8 cellular contexts compared by ENCODE assay signal in the genomic region with DNA sequence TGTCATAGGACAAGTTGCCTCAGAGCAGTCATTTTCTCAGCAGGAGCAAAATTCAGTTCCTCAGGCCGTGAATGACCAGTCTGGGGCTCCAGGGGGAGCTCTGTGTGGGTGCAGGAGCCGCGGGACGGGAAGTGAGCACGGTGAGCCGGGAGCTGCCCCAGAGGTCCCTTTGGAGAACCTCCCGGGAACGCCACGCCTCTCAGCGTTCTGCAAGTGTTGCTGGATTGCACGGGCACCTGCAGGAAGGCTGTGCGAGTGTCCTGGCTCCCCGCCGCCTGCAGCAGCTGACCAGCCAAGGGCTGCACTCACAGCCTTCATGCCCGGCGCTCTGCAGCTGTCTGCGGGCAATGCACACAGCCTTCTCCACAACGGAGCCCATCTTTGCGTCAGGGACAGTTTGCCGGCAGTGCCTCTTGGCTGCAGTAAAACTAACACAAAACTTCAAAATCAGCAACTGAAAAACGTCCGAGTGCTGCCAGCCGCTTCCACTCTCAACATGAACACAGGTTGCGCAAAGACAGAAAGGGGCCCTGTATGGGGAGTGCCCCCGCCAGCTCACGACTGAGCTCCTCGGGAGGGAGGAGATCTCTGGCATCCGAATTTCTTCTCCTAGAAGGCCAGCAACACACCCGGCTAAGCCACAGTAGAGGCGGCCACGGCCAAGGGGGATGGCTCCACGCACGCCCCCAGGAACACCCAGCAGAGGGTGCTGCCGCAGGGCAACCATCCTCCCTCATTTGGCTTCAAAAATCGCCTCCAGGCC. TPM values are rescaled to one million over a fixed set of nuclear protein-coding genes. Genes with fewer than 3 reads are reported as not detected.
DNase-seq lines count a peak whose midpoint lies in the region; ATAC-seq and TF ChIP-seq lines count a peak whose summit lies in the region.

No MANE protein-coding gene starts in this region.

- no peak for TF ChIP-seq POLR2A in suprapubic skin (IDR thresholded peaks at IDR 0.05)

- 12% methylated on average over 12 of the region's 35 CpGs for WGBS in suprapubic skin

- DNase-seq in GM04504 (ENCODE audit: low read depth): peak; percentile 63
- peak; percentile 99 for DNase-seq in NCI-H69 (lab: John Stamatoyannopoulos, UW)
- peak; percentile 78 to 85 for DNase-seq in cardiac fibroblast (ENCODE audit: low read depth in 2 of 2)
- DNase-seq in kidney glomerular epithelial cell (lab: John Stamatoyannopoulos, UW): peak; percentile 49
- peak in 1 of 2 donors; percentile 85 for DNase-seq in suprapubic skin (ENCODE audit: low spot score in 2 of 2)
- DNase-seq in stimulated activated CD4-positive, alpha-beta T cell treated with anti-CD3 and anti-CD28 coated beads, Interleukin-15, amount 100 ng/mL, for 24 hours: no peak
- no peak for DNase-seq in activated T-cell treated with anti-CD3 and anti-CD28 coated beads, Interleukin-2, amount 50 U/mL, for 48 hours

- no peak for TF ChIP-seq EP300 in suprapubic skin (IDR thresholded peaks at IDR 0.05)

- ATAC-seq in HG03439 (IDR thresholded peaks at IDR 0.05; ENCODE audit: unreplicated experiment): no peak

- no peaks in the 10 kb centered on the region for H3K27me3 ChIP-seq in suprapubic skin

- H3K9me3 ChIP-seq in suprapubic skin: no peaks in the 10 kb centered on the region

- peak overlapping the region; percentile 28 for H3K27ac ChIP-seq in suprapubic skin

- H3K4me1 ChIP-seq in suprapubic skin: peaks cover 33% of the 10 kb centered on the region

- TF ChIP-seq CTCF in cardiac fibroblast (IDR thresholded peaks at IDR 0.05; ENCODE audit: low read depth, low read length) (peak; percentile 70), suprapubic skin (IDR thresholded peaks at IDR 0.05) (peak; percentile 5 to 36)

- peaks cover 46% of the 10 kb centered on the region for H3K36me3 ChIP-seq in suprapubic skin

- H3K4me3 ChIP-seq in cardiac fibroblast (replicated peaks in 1 of 2; ENCODE audit: low read depth in 2 of 2, low read length in 2 of 2) (no peak overlapping the region), suprapubic skin (no peak overlapping the region)

RNA-seq across cellular contexts. Expression of gene NDUFAF8, which starts 16.0 kb away (rescaled TPM):
- 10 to 100 TPM; 17.8 to 39.4 (median 25.9) TPM for total RNA-seq in suprapubic skin

RNA-seq across cellular contexts. Expression of gene TEPSIN, which starts 16.3 kb away (rescaled TPM):
- total RNA-seq in suprapubic skin: 10 to 100 TPM; 43.0 to 94.5 (median 55.3) TPM

RNA-seq across cellular contexts. Expression of gene CEP131, which starts 32.4 kb away (rescaled TPM):
- total RNA-seq in suprapubic skin: 1 to 10 TPM; 4.2 to 9.5 (median 8.0) TPM

RNA-seq across cellular contexts. Expression of gene SLC38A10, which starts 40.0 kb away (rescaled TPM):
- 10 to 100 TPM; 48.5 to 84.9 (median 69.4) TPM for total RNA-seq in suprapubic skin

Comparison
In these comparisons a context has a peak if more than half of its experiments do, and no peak if none do; other contexts are left out.
1. DNase-seq: peak in GM04504 (single experiment), NCI-H69 (single experiment), cardiac fibroblast (2 of 2) and kidney glomerular epithelial cell (single experiment); none in stimulated activated CD4-positive, alpha-beta T cell treated with anti-CD3 and anti-CD28 coated beads, Interleukin-15, amount 100 ng/mL, for 24 hours (single experiment) and activated T-cell treated with anti-CD3 and anti-CD28 coated beads, Interleukin-2, amount 50 U/mL, for 48 hours (0 of 2).